20 cellular contexts compared by ENCODE assay signal in the genomic region with DNA sequence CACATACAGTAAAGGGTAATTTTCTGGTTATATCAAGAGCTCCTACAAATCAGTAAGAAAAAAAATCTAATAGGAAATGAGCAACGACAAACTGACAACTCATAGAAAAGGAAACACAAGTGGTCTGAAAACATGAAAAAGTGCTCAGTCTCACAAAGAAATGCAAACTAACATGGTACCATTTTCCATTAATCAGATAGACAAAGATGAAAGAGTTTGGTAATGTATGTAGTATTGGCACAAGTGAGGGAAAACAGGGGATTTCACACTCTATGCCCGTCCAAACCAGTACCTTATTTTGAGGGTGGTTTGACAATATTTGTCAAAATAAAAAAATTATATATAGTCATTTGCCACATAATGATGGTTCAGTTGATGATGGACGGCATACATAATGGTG. TPM values are rescaled to one million over a fixed set of nuclear protein-coding genes. Genes with fewer than 3 reads are reported as not detected.
A peak's percentile ranks its signal among the peaks of the same experiment; 100 is the strongest.
DNase-seq lines count a peak whose midpoint lies in the region; ATAC-seq and TF ChIP-seq lines count a peak whose summit lies in the region.
"Had no signal": no experiment of that assay in that cellular context is flagged by ENCODE, and none has a peak within 500 bp of the region (broad histone marks: within the 10 kb centered on the region; RNA-seq: fewer than 3 reads in every experiment).

No MANE protein-coding gene starts in this region.

- H3K27me3 ChIP-seq in psoas muscle (ENCODE audit: insufficient read depth in 3 of 3, low read length in 2 of 3), result no peaks in the 10 kb centered on the region

- no peaks in the 10 kb centered on the region for H3K27me3 Mint-ChIP-seq in activated T-cell treated with anti-CD3 and anti-CD28 coated beads, Interleukin-2, amount 50 U/mL, for 72 hours (ENCODE audit: low read depth)
- H3K27me3 Mint-ChIP-seq in activated T-helper 1 cell treated with anti-CD3 and anti-CD28 coated beads, Interleukin-12 subunit alpha, Interleukin-12 subunit beta, Interleukin-2, Interleukin-4 antibody, amounts not matched to agents 30 ng/mL and 10 ng/mL and 1 ng/mL, durations not matched to agents 14 hours and 24 hours and 36 hours (ENCODE audit: insufficient read depth), result no peaks in the 10 kb centered on the region

- ATAC-seq in activated T-cell treated with anti-CD3 and anti-CD28 coated beads, Interleukin-2, amount 50 U/mL, for 72 hours (replicated peaks in 1 of 2), result peak in 1 of 2 donors; percentile 19
- ATAC-seq in stimulated activated effector memory CD8-positive, alpha-beta T cell treated with anti-CD3 and anti-CD28 coated beads, Interleukin-12 subunit alpha, Interleukin-12 subunit beta, amount 100 ng/mL, for 72 hours, result no peak
- ATAC-seq in HG03108 (IDR thresholded peaks at IDR 0.05; ENCODE audit: unreplicated experiment) (no peak), psoas muscle (no peak)
- ATAC-seq: Right ventricle myocardium inferior had no signal

- no peak for DNase-seq in activated T-cell treated with anti-CD3 and anti-CD28 coated beads, Interleukin-2, amount 50 U/mL, for 72 hours
- DNase-seq in activated T-cell treated with anti-CD3 and anti-CD28 coated beads for 4 hours (no peak), SK-N-MC (ENCODE audit: low read depth, low spot score) (no peak), H4 (ENCODE audit: low spot score) (no peak), psoas muscle (no peak)
- no peak for DNase-seq in activated T-helper 1 cell treated with anti-CD3 and anti-CD28 coated beads, Interleukin-12 subunit alpha, Interleukin-12 subunit beta, Interleukin-2, Interleukin-4 antibody, amounts not matched to agents 30 ng/mL and 10 ng/mL and 1 ng/mL, durations not matched to agents 14 hours and 24 hours and 36 hours (ENCODE audit: low spot score)
- DNase-seq in stimulated activated effector memory CD8-positive, alpha-beta T cell treated with anti-CD3 and anti-CD28 coated beads, Interleukin-12 subunit alpha, Interleukin-12 subunit beta, amount 100 ng/mL, for 72 hours (ENCODE audit: low spot score in 2 of 2), result no peak
- DNase-seq: ACHN; C1 segment of cervical spinal cord; DMS79 treated with DMSO at 0.1 percent for 48 hours; H7; HFFc6; KG1; MV-4-11; NCI-H1694 treated with DMSO at 0.1 percent for 48 hours; NCI-H510A; NCI-H748 treated with DMSO at 0.1 percent for 48 hours; NK-92 treated with Interleukin-12 subunit alpha and Interleukin-12 subunit beta, amount 100 ng/mL, for 24 hours had no signal

- WGBS in psoas muscle, 3 donors, result 86 to 93% (median 90%) methylated on average over 3 of the region's 3 CpGs

- H3K9me3 ChIP-seq in SK-N-MC (ENCODE audit: low read depth, low read length) (no peaks in the 10 kb centered on the region), psoas muscle (no peaks in the 10 kb centered on the region)

- H3K4me1 ChIP-seq in psoas muscle, result no peaks in the 10 kb centered on the region

- peaks cover 26% of the 10 kb centered on the region for H3K4me1 Mint-ChIP-seq in activated T-cell treated with anti-CD3 and anti-CD28 coated beads, Interleukin-2, amount 50 U/mL, for 72 hours (ENCODE audit: low read depth)
- peaks cover 22% of the 10 kb centered on the region for H3K4me1 Mint-ChIP-seq in activated T-helper 1 cell treated with anti-CD3 and anti-CD28 coated beads, Interleukin-12 subunit alpha, Interleukin-12 subunit beta, Interleukin-2, Interleukin-4 antibody, amounts not matched to agents 30 ng/mL and 10 ng/mL and 1 ng/mL, durations not matched to agents 14 hours and 24 hours and 36 hours (ENCODE audit: low read depth)
- H3K4me1 Mint-ChIP-seq in stimulated activated effector memory CD8-positive, alpha-beta T cell treated with anti-CD3 and anti-CD28 coated beads, Interleukin-12 subunit alpha, Interleukin-12 subunit beta, amount 100 ng/mL, for 72 hours, result peaks cover 21% of the 10 kb centered on the region

- H3K36me3 ChIP-seq in SK-N-MC (ENCODE audit: insufficient read depth, low read length) (peaks cover 8% of the 10 kb centered on the region; the same call in 1 of the 2 replicates), psoas muscle (ENCODE audit: insufficient read depth in 1 of 2, low read depth in 1 of 2) (no peaks in the 10 kb centered on the region)

- H3K4me3 ChIP-seq in SK-N-MC (no peak overlapping the region), psoas muscle (no peak overlapping the region)

- no peak for TF ChIP-seq CTCF in psoas muscle (IDR thresholded peaks at IDR 0.05)

- H3K27ac ChIP-seq in SK-N-MC, result peak overlapping the region; percentile 33; the same call in 1 of the 2 replicates
- H3K27ac ChIP-seq in psoas muscle, result no peak overlapping the region

- H3K9me3 Mint-ChIP-seq in activated T-cell treated with anti-CD3 and anti-CD28 coated beads, Interleukin-2, amount 50 U/mL, for 72 hours, result no peaks in the 10 kb centered on the region
- H3K9me3 Mint-ChIP-seq in activated T-helper 1 cell treated with anti-CD3 and anti-CD28 coated beads, Interleukin-12 subunit alpha, Interleukin-12 subunit beta, Interleukin-2, Interleukin-4 antibody, amounts not matched to agents 30 ng/mL and 10 ng/mL and 1 ng/mL, durations not matched to agents 14 hours and 24 hours and 36 hours, result peaks cover 3% of the 10 kb centered on the region
- no peaks in the 10 kb centered on the region for H3K9me3 Mint-ChIP-seq in stimulated activated effector memory CD8-positive, alpha-beta T cell treated with anti-CD3 and anti-CD28 coated beads, Interleukin-12 subunit alpha, Interleukin-12 subunit beta, amount 100 ng/mL, for 72 hours
- H3K9me3 Mint-ChIP-seq: HFFc6 had no signal

- peak overlapping the region; percentile 16 to 42 for H3K4me3 Mint-ChIP-seq in activated T-cell treated with anti-CD3 and anti-CD28 coated beads, Interleukin-2, amount 50 U/mL, for 72 hours
- H3K4me3 Mint-ChIP-seq in activated T-helper 1 cell treated with anti-CD3 and anti-CD28 coated beads, Interleukin-12 subunit alpha, Interleukin-12 subunit beta, Interleukin-2, Interleukin-4 antibody, amounts not matched to agents 30 ng/mL and 10 ng/mL and 1 ng/mL, durations not matched to agents 14 hours and 24 hours and 36 hours, result no peak overlapping the region
- no peak overlapping the region for H3K4me3 Mint-ChIP-seq in stimulated activated effector memory CD8-positive, alpha-beta T cell treated with anti-CD3 and anti-CD28 coated beads, Interleukin-12 subunit alpha, Interleukin-12 subunit beta, amount 100 ng/mL, for 72 hours
- H3K4me3 Mint-ChIP-seq: HFFc6 had no signal

- H3K27ac Mint-ChIP-seq in activated T-cell treated with anti-CD3 and anti-CD28 coated beads, Interleukin-2, amount 50 U/mL, for 72 hours, result peak overlapping the region; percentile 23
- H3K27ac Mint-ChIP-seq in activated T-helper 1 cell treated with anti-CD3 and anti-CD28 coated beads, Interleukin-12 subunit alpha, Interleukin-12 subunit beta, Interleukin-2, Interleukin-4 antibody, amounts not matched to agents 30 ng/mL and 10 ng/mL and 1 ng/mL, durations not matched to agents 14 hours and 24 hours and 36 hours, result peak overlapping the region; percentile 34
- peak overlapping the region; percentile 56 for H3K27ac Mint-ChIP-seq in stimulated activated effector memory CD8-positive, alpha-beta T cell treated with anti-CD3 and anti-CD28 coated beads, Interleukin-12 subunit alpha, Interleukin-12 subunit beta, amount 100 ng/mL, for 72 hours
- H3K27ac Mint-ChIP-seq: HFFc6 had no signal

- intact Hi-C loops in activated T-helper 1 cell treated with anti-CD3 and anti-CD28 coated beads, Interleukin-12 subunit alpha, Interleukin-12 subunit beta, Interleukin-2, Interleukin-4 antibody, amounts not matched to agents 30 ng/mL and 10 ng/mL and 1 ng/mL, durations not matched to agents 14 hours and 24 hours and 36 hours (cut with micrococcal nuclease), result no loop called here
- intact Hi-C loops in psoas muscle (cut with DNase I), result no loop called here

- no peak overlapping the region for H3K9ac ChIP-seq in SK-N-MC (ENCODE audit: insufficient read length)

- H3K36me3 Mint-ChIP-seq in activated T-cell treated with anti-CD3 and anti-CD28 coated beads, Interleukin-2, amount 50 U/mL, for 72 hours (ENCODE audit: insufficient read depth in 2 of 2), result no peaks in the 10 kb centered on the region
- peaks cover 15% of the 10 kb centered on the region for H3K36me3 Mint-ChIP-seq in activated T-helper 1 cell treated with anti-CD3 and anti-CD28 coated beads, Interleukin-12 subunit alpha, Interleukin-12 subunit beta, Interleukin-2, Interleukin-4 antibody, amounts not matched to agents 30 ng/mL and 10 ng/mL and 1 ng/mL, durations not matched to agents 14 hours and 24 hours and 36 hours (ENCODE audit: low read depth)
- peaks cover 17% of the 10 kb centered on the region for H3K36me3 Mint-ChIP-seq in stimulated activated effector memory CD8-positive, alpha-beta T cell treated with anti-CD3 and anti-CD28 coated beads, Interleukin-12 subunit alpha, Interleukin-12 subunit beta, amount 100 ng/mL, for 72 hours

RNA-seq across cellular contexts. Expression of a gene that starts 13.2 kb away (rescaled TPM):
- 10 to 100 TPM; 92.4 to 93.7 TPM for total RNA-seq in activated T-cell treated with anti-CD3 and anti-CD28 coated beads, Interleukin-2, amount 50 U/mL, for 72 hours
- total RNA-seq in activated T-helper 1 cell treated with anti-CD3 and anti-CD28 coated beads, Interleukin-12 subunit alpha, Interleukin-12 subunit beta, Interleukin-2, Interleukin-4 antibody, amounts not matched to agents 30 ng/mL and 10 ng/mL and 1 ng/mL, durations not matched to agents 14 hours and 24 hours and 36 hours, result 163 TPM in 2 replicates
- total RNA-seq in H4 (2014; rRNA removed; shearing (Covaris generic)), result 61.2 and 63.9 TPM in 2 replicates
- total RNA-seq in psoas muscle, result 100 to 1,000 TPM; 172 to 192 (median 185) TPM
- 100 to 1,000 TPM in 1 of 3 donors, 10 to 100 TPM in 2; 43.8 to 138 (median 46.2) TPM for polyA plus RNA-seq in psoas muscle

RNA-seq across cellular contexts. Expression of a gene that starts 22.6 kb away (rescaled TPM):
- 1,000 to 10,000 TPM; 1,335 to 1,400 TPM for total RNA-seq in activated T-cell treated with anti-CD3 and anti-CD28 coated beads, Interleukin-2, amount 50 U/mL, for 72 hours
- 1,690 and 1,698 TPM in 2 replicates for total RNA-seq in activated T-helper 1 cell treated with anti-CD3 and anti-CD28 coated beads, Interleukin-12 subunit alpha, Interleukin-12 subunit beta, Interleukin-2, Interleukin-4 antibody, amounts not matched to agents 30 ng/mL and 10 ng/mL and 1 ng/mL, durations not matched to agents 14 hours and 24 hours and 36 hours
- 2,241 and 2,331 TPM in 2 replicates for total RNA-seq in H4 (2014; rRNA removed; shearing (Covaris generic))
- 100 to 1,000 TPM; 743 to 889 (median 828) TPM for total RNA-seq in psoas muscle
- 1,000 to 10,000 TPM; 1,575 to 1,983 (median 1,717) TPM for polyA plus RNA-seq in psoas muscle

RNA-seq across cellular contexts. Expression of a gene that starts 49.7 kb away (rescaled TPM):
- total RNA-seq in activated T-cell treated with anti-CD3 and anti-CD28 coated beads, Interleukin-2, amount 50 U/mL, for 72 hours, result 10 to 100 TPM; 39.6 to 43.3 TPM
- 32.3 and 36.9 TPM in 2 replicates for total RNA-seq in activated T-helper 1 cell treated with anti-CD3 and anti-CD28 coated beads, Interleukin-12 subunit alpha, Interleukin-12 subunit beta, Interleukin-2, Interleukin-4 antibody, amounts not matched to agents 30 ng/mL and 10 ng/mL and 1 ng/mL, durations not matched to agents 14 hours and 24 hours and 36 hours
- total RNA-seq in H4 (2014; rRNA removed; shearing (Covaris generic)), result 3.6 and 4.0 TPM in 2 replicates
- total RNA-seq in psoas muscle, result 10 to 100 TPM; 14.6 to 22.8 (median 18.4) TPM
- 10 to 100 TPM in 1 of 3 donors, 1 to 10 TPM in 2; 2.1 to 12.0 (median 5.0) TPM for polyA plus RNA-seq in psoas muscle

Comparison
In these comparisons a context has a peak if more than half of its experiments do, and no peak if none do; other contexts are left out.
1. H3K4me3 Mint-ChIP-seq: peak in activated T-cell treated with anti-CD3 and anti-CD28 coated beads, Interleukin-2, amount 50 U/mL, for 72 hours (2 of 2); none in activated T-helper 1 cell treated with anti-CD3 and anti-CD28 coated beads, Interleukin-12 subunit alpha, Interleukin-12 subunit beta, Interleukin-2, Interleukin-4 antibody, amounts not matched to agents 30 ng/mL and 10 ng/mL and 1 ng/mL, durations not matched to agents 14 hours and 24 hours and 36 hours (single experiment) and stimulated activated effector memory CD8-positive, alpha-beta T cell treated with anti-CD3 and anti-CD28 coated beads, Interleukin-12 subunit alpha, Interleukin-12 subunit beta, amount 100 ng/mL, for 72 hours (single experiment).
2. Peak in every context shown above with its lines, with median percentiles within 50 percentile points of each other: H3K27ac Mint-ChIP-seq.